ENCODE assay signal across 1 cellular context in genomic region chr17:30812218-30813177, GRCh38.
TF ChIP-seq lines count a peak whose summit lies in the region.

No MANE protein-coding gene starts in this region.

TF ChIP-seq in GM12878, 131 proteins besides CTCF, POLR2A, EP300 and RAD21:
- peak; percentile 48 to 58; a peak in 2 of 4 replicates for TF ChIP-seq BHLHE40 (IDR thresholded peaks at IDR 0.05; ENCODE audit: borderline replicate concordance in 1 of 2, low read depth in 2 of 2, low read length in 1 of 2)
- TF ChIP-seq RUNX3 (IDR thresholded peaks at IDR 0.05; ENCODE audit: low read length), result 0 out of 2 replicates have a peak, but pooled peaks have one; percentile 6
- no peak for TF ChIP-seq NFYA (IDR thresholded peaks at IDR 0.05; ENCODE audit: borderline replicate concordance, low read depth, low read length)
TF ChIP-seq in GM12878: peak in this region for 2.
